Comparison of ENCODE assay signal across 26 cellular contexts in the genomic region with DNA sequence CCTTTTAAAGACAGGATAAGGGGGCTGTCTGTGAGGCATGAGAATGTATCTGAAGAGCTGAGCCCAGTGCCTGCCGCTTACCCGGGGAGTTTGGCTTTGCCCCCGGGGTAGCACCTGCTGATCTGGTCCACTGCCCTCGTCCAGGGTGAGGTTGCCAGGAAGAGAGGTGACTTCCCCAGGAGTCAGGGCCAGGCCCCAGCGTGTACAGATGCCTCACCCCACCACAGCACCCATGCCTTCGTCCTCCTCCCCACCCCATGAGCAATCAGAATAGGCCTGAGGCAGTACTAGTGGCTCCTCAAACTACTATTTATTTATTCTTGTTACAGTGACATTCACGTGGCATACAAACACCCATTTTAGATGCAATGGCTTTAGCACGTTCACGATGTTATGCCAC. TPM values are rescaled to one million over a fixed set of nuclear protein-coding genes. Genes with fewer than 3 reads are reported as not detected.
"Had no signal": no experiment of that assay in that cellular context is flagged by ENCODE, and none has a peak within 500 bp of the region (broad histone marks: within the 10 kb centered on the region; RNA-seq: fewer than 3 reads in every experiment).

No MANE protein-coding gene starts in this region.

- ATAC-seq: gastrocnemius medialis; left cardiac atrium; natural killer cell treated with Interleukin-12 subunit alpha and Interleukin-12 subunit beta and Interleukin-15 and Interleukin-18, amount 100 ng/mL, for 72 hours; sciatic nerve had no signal

- H3K27ac Mint-ChIP-seq: activated naive CD8-positive, alpha-beta T cell; activated T-cell treated with anti-CD3 and anti-CD28 coated beads, Interleukin-2, amount 50 U/mL, for 24 hours; activated T-helper 2 cell treated with anti-CD3 and anti-CD28 coated beads, Interferon-gamma antibody, Interleukin-2, Interleukin-4, amounts not matched to agents 10 μg/mL and 5 μg/mL and 100 μg/mL, durations not matched to agents 14 hours and 24 hours and 36 hours; memory B cell; natural killer cell treated with Interleukin-12 subunit alpha and Interleukin-12 subunit beta and Interleukin-15 and Interleukin-18, amount 100 ng/mL, for 72 hours; type B pancreatic cell had no signal

- H3K36me3 Mint-ChIP-seq: activated naive CD8-positive, alpha-beta T cell; memory B cell; natural killer cell treated with Interleukin-12 subunit alpha and Interleukin-12 subunit beta and Interleukin-15 and Interleukin-18, amount 100 ng/mL, for 72 hours; type B pancreatic cell had no signal

- H3K27ac ChIP-seq: adrenal gland, ascending aorta, esophagus muscularis mucosa, gastrocnemius medialis, thoracic aorta, WERI-Rb-1 had no signal

- H3K9me3 Mint-ChIP-seq: activated T-cell treated with anti-CD3 and anti-CD28 coated beads, Interleukin-2, amount 50 U/mL, for 24 hours; activated T-helper 2 cell treated with anti-CD3 and anti-CD28 coated beads, Interferon-gamma antibody, Interleukin-2, Interleukin-4, amounts not matched to agents 10 μg/mL and 5 μg/mL and 100 μg/mL, durations not matched to agents 14 hours and 24 hours and 36 hours; central memory CD8-positive, alpha-beta T cell; memory B cell; natural killer cell treated with Interleukin-12 subunit alpha and Interleukin-12 subunit beta and Interleukin-15 and Interleukin-18, amount 100 ng/mL, for 72 hours; type B pancreatic cell had no signal

- H3K27me3 Mint-ChIP-seq: activated naive CD8-positive, alpha-beta T cell; activated T-cell treated with anti-CD3 and anti-CD28 coated beads, Interleukin-2, amount 50 U/mL, for 24 hours had no signal

- H3K4me1 Mint-ChIP-seq: central memory CD8-positive, alpha-beta T cell had no signal

- DNase-seq: activated CD4-positive, alpha-beta T cell treated with anti-CD3 and anti-CD28 coated beads for 1 hour; activated CD8-positive, alpha-beta memory T cell treated with anti-CD3 and anti-CD28 coated beads for 24 hours; activated CD8-positive, alpha-beta memory T cell treated with anti-CD3 and anti-CD28 coated beads, Interleukin-2, amount 50 U/mL, for 4 hours; activated naive CD4-positive, alpha-beta T cell; activated T-cell treated with anti-CD3 and anti-CD28 coated beads, Interleukin-2, amount 50 U/mL, for 24 hours; adrenal gland; gastrocnemius medialis; head of caudate nucleus; hypothalamus; left cardiac atrium; occipital lobe; posterior cingulate gyrus; small intestine; stimulated activated naive CD4-positive, alpha-beta T cell; T-helper 1 cell; WERI-Rb-1 had no signal

- H3K4me3 Mint-ChIP-seq: activated naive CD8-positive, alpha-beta T cell; activated T-cell treated with anti-CD3 and anti-CD28 coated beads, Interleukin-2, amount 50 U/mL, for 24 hours; central memory CD8-positive, alpha-beta T cell; memory B cell; natural killer cell treated with Interleukin-12 subunit alpha and Interleukin-12 subunit beta and Interleukin-15 and Interleukin-18, amount 100 ng/mL, for 72 hours; type B pancreatic cell had no signal

- H3K4me3 ChIP-seq: adrenal gland, ascending aorta, esophagus muscularis mucosa, gastrocnemius medialis, thoracic aorta had no signal

RNA-seq across cellular contexts. Expression of a gene that starts 15.7 kb away (rescaled TPM):
- total RNA-seq: natural killer cell treated with Interleukin-12 subunit alpha and Interleukin-12 subunit beta and Interleukin-15 and Interleukin-18, amount 100 ng/mL, for 72 hours had no signal
